19 cellular contexts compared by ENCODE assay signal in genomic region chr22:38830845-38831108, GRCh38.
"Had no signal": no experiment of that assay in that cellular context is flagged by ENCODE, and none has a peak within 500 bp of the region (broad histone marks: within the 10 kb centered on the region; RNA-seq: fewer than 3 reads in every experiment).

No MANE protein-coding gene starts in this region.

- H3K4me1 ChIP-seq: esophagus squamous epithelium, heart right ventricle, lower lobe of right lung, right lobe of liver, transverse colon had no signal

- H3K9me3 ChIP-seq: esophagus squamous epithelium, lower lobe of right lung, ovary, right lobe of liver, transverse colon had no signal

- H3K4me3 ChIP-seq: coronary artery, esophagus squamous epithelium, heart right ventricle, lower lobe of right lung, ovary, right lobe of liver, transverse colon had no signal

- FAIRE-seq: endothelial cell of umbilical vein, small intestine had no signal

- ATAC-seq: heart right ventricle; left ventricle myocardium superior; naive thymus-derived CD8-positive, alpha-beta T cell; right lobe of liver; stimulated activated naive B cell treated with anti-CD40 and anti-IgM and Interleukin-4, amounts not matched to agents 10 μg/mL and 1 μg/mL and 100 μg/mL, for 72 hours had no signal

- DNase-seq: dermis blood vessel endothelial cell; effector memory CD4-positive, alpha-beta T cell; esophagus squamous epithelium; heart right ventricle; hippocampal formation; immature natural killer cell; left ventricle myocardium superior; naive thymus-derived CD8-positive, alpha-beta T cell; nephron progenitor cell; ovary; small intestine; stimulated activated CD4-positive, alpha-beta T cell treated with anti-CD3 and anti-CD28 coated beads, Interleukin-15, amount 100 ng/mL, for 24 hours; stimulated activated CD4-positive, alpha-beta T cell treated with anti-CD3 and anti-CD28 coated beads, Interleukin-2, amount 100 ng/mL, for 48 hours; stimulated activated naive B cell treated with anti-CD40 and anti-IgM and Interleukin-4, amounts not matched to agents 10 μg/mL and 1 μg/mL and 100 μg/mL, for 72 hours; transverse colon had no signal

- H3K36me3 ChIP-seq: esophagus squamous epithelium, lower lobe of right lung, ovary, right lobe of liver, transverse colon had no signal

- H3K27ac ChIP-seq: coronary artery, esophagus squamous epithelium, heart right ventricle, lower lobe of right lung, ovary, right lobe of liver, transverse colon had no signal

- H3K27me3 ChIP-seq: heart right ventricle, ovary, right lobe of liver, transverse colon had no signal
